ENCODE assay signal across 1 cellular context in genomic region chr6:35453236-35453635, GRCh38.
A peak's percentile ranks its signal among the peaks of the same experiment; 100 is the strongest.
TF ChIP-seq lines count a peak whose summit lies in the region.

No MANE protein-coding gene starts in this region.

TF ChIP-seq in HepG2, 621 proteins besides CTCF, POLR2A, EP300 and RAD21:
- TF ChIP-seq ZNF543 (CRISPR knock-in tag; IDR thresholded peaks at IDR 0.05): 0 out of 2 replicates have a peak, but pooled peaks have one; percentile 9
- no peak for TF ChIP-seq ETS1 (CRISPR knock-in tag; IDR thresholded peaks at IDR 0.05)
TF ChIP-seq in HepG2: peak in this region for 1.
